Comparison of ENCODE assay signal across 8 cellular contexts in genomic region chr3:27591811-27592210, GRCh38.
DNase-seq lines count a peak whose midpoint lies in the region; ATAC-seq, FAIRE-seq and TF ChIP-seq lines count a peak whose summit lies in the region.

No MANE protein-coding gene starts in this region.

- H3K79me2 ChIP-seq in keratinocyte (ENCODE audit: control insufficient read depth, insufficient read depth, low read length) = no peaks in the 10 kb centered on the region

- TF ChIP-seq POLR2A in Peyer's patch (IDR thresholded peaks at IDR 0.05) = no peak

- dilution Hi-C loops in keratinocyte (cut with MboI; ENCODE audit: extremely low pct_ligation_motif_present, low sequenced_read_pairs) = no loop called here

- no peak overlapping the region for H3K4me3 ChIP-seq in heart right ventricle
- H3K4me3 ChIP-seq in Peyer's patch = no peak overlapping the region
- H3K4me3 ChIP-seq in keratinocyte (ENCODE audit: control insufficient read depth in 2 of 3, extremely low read depth in 1 of 3, insufficient read depth in 2 of 3, low read depth in 1 of 3, low read length in 3 of 3) = no peak overlapping the region
- H3K4me3 ChIP-seq in upper lobe of right lung = no peak overlapping the region

- H4K20me1 ChIP-seq in keratinocyte (ENCODE audit: control insufficient read depth, extremely low read depth, insufficient read depth, low read length) = no peaks in the 10 kb centered on the region

- peaks cover 0 to 60% (median 32%) of the 10 kb centered on the region in 9 donors for H3K4me1 ChIP-seq in heart right ventricle
- H3K4me1 ChIP-seq in Peyer's patch = peaks cover 0 to 14% (median 7%) of the 10 kb centered on the region in 4 donors
- H3K4me1 ChIP-seq in keratinocyte (ENCODE audit: control insufficient read depth, extremely low read depth, insufficient read depth, low read length) = peaks cover 28% of the 10 kb centered on the region
- H3K4me1 ChIP-seq in upper lobe of right lung = peaks cover 36% of the 10 kb centered on the region

- H3K9me3 ChIP-seq in heart right ventricle = no peaks in the 10 kb centered on the region
- H3K9me3 ChIP-seq in Peyer's patch = no peaks in the 10 kb centered on the region
- H3K9me3 ChIP-seq in keratinocyte (ENCODE audit: control insufficient read depth, low read depth, low read length) = no peaks in the 10 kb centered on the region
- no peaks in the 10 kb centered on the region for H3K9me3 ChIP-seq in upper lobe of right lung

- peak overlapping the region in 9 of 10 donors; percentile 47 to 86 (median 77) for H3K27ac ChIP-seq in heart right ventricle
- peak overlapping the region; percentile 12 to 47 (median 16) for H3K27ac ChIP-seq in Peyer's patch
- no peak overlapping the region for H3K27ac ChIP-seq in keratinocyte (ENCODE audit: control insufficient read depth, insufficient read depth, low read length)
- H3K27ac ChIP-seq in upper lobe of right lung = peak overlapping the region; percentile 77

- 44 to 62% methylated on average over 4 of the region's 4 CpGs for WGBS in heart right ventricle, 2 donors

- peak overlapping the region; percentile 84 for H2AFZ ChIP-seq in keratinocyte (ENCODE audit: control insufficient read depth, low read length)

- H3K36me3 ChIP-seq in heart right ventricle = no peaks in the 10 kb centered on the region
- no peaks in the 10 kb centered on the region for H3K36me3 ChIP-seq in Peyer's patch
- no peaks in the 10 kb centered on the region for H3K36me3 ChIP-seq in keratinocyte (ENCODE audit: control insufficient read depth in 2 of 2, extremely low read depth in 1 of 2, insufficient read depth in 2 of 2, low read length in 2 of 2)
- H3K36me3 ChIP-seq in upper lobe of right lung = no peaks in the 10 kb centered on the region

- no peaks in the 10 kb centered on the region for H3K9me1 ChIP-seq in keratinocyte (ENCODE audit: control insufficient read depth, extremely low read depth, insufficient read depth, low read length)

- no peak for DNase-seq in heart right ventricle
- no peak for DNase-seq in Right ventricle myocardium inferior (ENCODE audit: missing footprints)
- DNase-seq in Peyer's patch = peak in 1 of 3 donors; percentile 48
- no peak for DNase-seq in keratinocyte (ENCODE audit: low read depth, low spot score)
- DNase-seq in upper lobe of right lung = no peak
- DNase-seq in D341Med (ENCODE audit: low spot score) = no peak
- no peak for DNase-seq in SW480 (ENCODE audit: low spot score)
- DNase-seq in SK-N-DZ (ENCODE audit: low spot score) = no peak

- no peak overlapping the region for H3K9ac ChIP-seq in keratinocyte (ENCODE audit: control insufficient read depth, extremely low read depth, insufficient read depth, low read length)

- TF ChIP-seq CTCF in heart right ventricle (IDR thresholded peaks at IDR 0.05) (no peak), Peyer's patch (IDR thresholded peaks at IDR 0.05) (no peak), keratinocyte (optimal IDR thresholded peaks at IDR 0.05 in 1 of 3, IDR thresholded peaks at IDR 0.05 in 1 of 3, conservative IDR thresholded peaks at IDR 0.05 in 1 of 3; ENCODE audit: extremely low read depth in 1 of 3, insufficient read depth in 2 of 3, low read length in 3 of 3) (no peak), upper lobe of right lung (IDR thresholded peaks at IDR 0.05) (no peak)

- H3K27me3 ChIP-seq in heart right ventricle = no peaks in the 10 kb centered on the region
- H3K27me3 ChIP-seq in Peyer's patch = no peaks in the 10 kb centered on the region
- no peaks in the 10 kb centered on the region for H3K27me3 ChIP-seq in keratinocyte (ENCODE audit: control insufficient read depth, extremely low read depth, insufficient read depth, low read length)
- no peaks in the 10 kb centered on the region for H3K27me3 ChIP-seq in upper lobe of right lung

- ATAC-seq in heart right ventricle = peak in 1 of 8 donors; percentile 4
- no peak for ATAC-seq in Right ventricle myocardium inferior
- no peak for ATAC-seq in upper lobe of right lung

- intact Hi-C loops in heart right ventricle (cut with DNase I) = no loop called here
- intact Hi-C loops in Right ventricle myocardium inferior (cut with DNase I) = loop anchor here (10.0 kb wide), 1 partner anchor 67 kb away; no protein-coding TSS in a partner anchor
- intact Hi-C loops in upper lobe of right lung (cut with DNase I) = no loop called here

- no peak for FAIRE-seq in keratinocyte (lab: Jason Lieb, UNC)

- no peak overlapping the region for H3K4me2 ChIP-seq in keratinocyte (ENCODE audit: control insufficient read depth, extremely low read depth, insufficient read depth, low read depth, low read length)
